1 cellular context compared by ENCODE assay signal in genomic region chr19:373391-374182, GRCh38.
TF ChIP-seq lines count a peak whose summit lies in the region.

No MANE protein-coding gene starts in this region.

TF ChIP-seq in HepG2, 621 proteins besides CTCF, POLR2A, EP300 and RAD21:
- TF ChIP-seq FOXJ3 (CRISPR knock-in tag; IDR thresholded peaks at IDR 0.05; ENCODE audit: borderline replicate concordance) = no peak
- TF ChIP-seq SUZ12 (IDR thresholded peaks at IDR 0.05; ENCODE audit: low read depth, low read length) = no peak
- 0 out of 2 replicates have a peak, but pooled peaks have one; percentile 8 for TF ChIP-seq MNT (IDR thresholded peaks at IDR 0.05)
- TF ChIP-seq SAFB2 (CRISPR knock-in tag; IDR thresholded peaks at IDR 0.05; ENCODE audit: borderline replicate concordance, low read depth) = no peak
TF ChIP-seq in HepG2: peak in this region for 1.
